In the genomic region with DNA sequence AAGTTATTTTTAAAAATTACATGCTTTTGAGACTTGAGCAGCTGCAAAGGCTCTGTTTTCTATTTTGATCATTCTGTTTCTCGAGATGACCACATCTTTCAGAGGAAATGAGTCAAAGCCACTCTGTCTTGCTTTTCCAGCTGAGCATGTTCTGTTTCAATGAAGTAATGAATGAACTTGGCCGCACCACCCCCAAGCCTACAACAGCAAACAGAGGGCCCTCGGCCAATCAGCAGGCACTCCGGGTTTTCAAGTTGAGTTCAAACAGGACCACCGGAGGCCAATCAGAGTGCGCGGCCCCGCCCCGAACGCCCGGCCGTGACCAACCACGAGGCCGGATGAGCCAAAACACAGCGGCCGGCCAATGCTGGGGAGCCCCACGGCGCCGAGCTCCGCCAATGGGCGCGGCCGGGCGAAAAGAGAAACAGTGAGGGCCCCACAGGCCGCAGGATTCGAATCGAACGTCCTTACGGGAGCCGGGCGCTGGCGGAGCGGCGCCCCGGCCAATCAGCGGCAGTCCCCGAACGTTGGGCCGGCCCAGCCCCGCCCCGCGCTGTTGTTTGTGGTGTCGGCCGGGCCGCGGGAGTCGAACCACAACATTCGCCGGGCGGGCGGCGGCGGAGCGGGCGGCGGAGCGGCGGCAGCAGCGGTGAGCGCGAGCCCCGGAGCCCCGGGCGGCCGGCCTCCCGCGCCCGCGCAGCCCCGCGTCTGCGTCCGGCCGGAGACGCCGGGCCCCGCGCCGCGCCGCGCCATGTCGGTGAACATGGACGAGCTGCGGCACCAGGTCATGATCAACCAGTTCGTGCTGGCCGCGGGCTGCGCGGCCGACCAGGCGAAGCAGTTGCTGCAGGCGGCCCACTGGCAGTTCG, we compare ENCODE assay signal across 1 cellular context.
TF ChIP-seq lines count a peak whose summit lies in the region.

A gene (plus strand): TSS at position 594 of the 869 bp plus-strand sequence. CDS start 158 bp downstream, at position 752.

TF ChIP-seq in HepG2, 621 proteins besides CTCF, POLR2A, EP300 and RAD21 (continued from another document and continues in another):
- TF ChIP-seq, protein P1, sequence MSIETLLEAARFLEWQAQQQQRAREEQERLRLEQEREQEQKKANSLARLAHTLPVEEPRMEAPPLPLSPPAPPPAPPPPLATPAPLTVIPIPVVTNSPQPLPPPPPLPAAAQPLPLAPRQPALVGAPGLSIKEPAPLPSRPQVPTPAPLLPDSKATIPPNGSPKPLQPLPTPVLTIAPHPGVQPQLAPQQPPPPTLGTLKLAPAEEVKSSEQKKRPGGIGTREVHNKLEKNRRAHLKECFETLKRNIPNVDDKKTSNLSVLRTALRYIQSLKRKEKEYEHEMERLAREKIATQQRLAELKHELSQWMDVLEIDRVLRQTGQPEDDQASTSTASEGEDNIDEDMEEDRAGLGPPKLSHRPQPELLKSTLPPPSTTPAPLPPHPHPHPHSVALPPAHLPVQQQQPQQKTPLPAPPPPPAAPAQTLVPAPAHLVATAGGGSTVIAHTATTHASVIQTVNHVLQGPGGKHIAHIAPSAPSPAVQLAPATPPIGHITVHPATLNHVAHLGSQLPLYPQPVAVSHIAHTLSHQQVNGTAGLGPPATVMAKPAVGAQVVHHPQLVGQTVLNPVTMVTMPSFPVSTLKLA (IDR thresholded peaks at IDR 0.05): peak; percentile 66; the same call in 1 of the 2 replicates
- TF ChIP-seq ZBTB38 (CRISPR knock-in tag; IDR thresholded peaks at IDR 0.05): no peak; the same call in 1 of the 2 replicates
- TF ChIP-seq DMAP1 (CRISPR knock-in tag; IDR thresholded peaks at IDR 0.05): no peak; the same call in 1 of the 2 replicates
- no peak for TF ChIP-seq GABPA (IDR thresholded peaks at IDR 0.05; ENCODE audit: low read depth, low read length)
- TF ChIP-seq GABPA (CRISPR knock-in tag; IDR thresholded peaks at IDR 0.05; ENCODE audit: low read depth): no peak
- TF ChIP-seq, protein P2, sequence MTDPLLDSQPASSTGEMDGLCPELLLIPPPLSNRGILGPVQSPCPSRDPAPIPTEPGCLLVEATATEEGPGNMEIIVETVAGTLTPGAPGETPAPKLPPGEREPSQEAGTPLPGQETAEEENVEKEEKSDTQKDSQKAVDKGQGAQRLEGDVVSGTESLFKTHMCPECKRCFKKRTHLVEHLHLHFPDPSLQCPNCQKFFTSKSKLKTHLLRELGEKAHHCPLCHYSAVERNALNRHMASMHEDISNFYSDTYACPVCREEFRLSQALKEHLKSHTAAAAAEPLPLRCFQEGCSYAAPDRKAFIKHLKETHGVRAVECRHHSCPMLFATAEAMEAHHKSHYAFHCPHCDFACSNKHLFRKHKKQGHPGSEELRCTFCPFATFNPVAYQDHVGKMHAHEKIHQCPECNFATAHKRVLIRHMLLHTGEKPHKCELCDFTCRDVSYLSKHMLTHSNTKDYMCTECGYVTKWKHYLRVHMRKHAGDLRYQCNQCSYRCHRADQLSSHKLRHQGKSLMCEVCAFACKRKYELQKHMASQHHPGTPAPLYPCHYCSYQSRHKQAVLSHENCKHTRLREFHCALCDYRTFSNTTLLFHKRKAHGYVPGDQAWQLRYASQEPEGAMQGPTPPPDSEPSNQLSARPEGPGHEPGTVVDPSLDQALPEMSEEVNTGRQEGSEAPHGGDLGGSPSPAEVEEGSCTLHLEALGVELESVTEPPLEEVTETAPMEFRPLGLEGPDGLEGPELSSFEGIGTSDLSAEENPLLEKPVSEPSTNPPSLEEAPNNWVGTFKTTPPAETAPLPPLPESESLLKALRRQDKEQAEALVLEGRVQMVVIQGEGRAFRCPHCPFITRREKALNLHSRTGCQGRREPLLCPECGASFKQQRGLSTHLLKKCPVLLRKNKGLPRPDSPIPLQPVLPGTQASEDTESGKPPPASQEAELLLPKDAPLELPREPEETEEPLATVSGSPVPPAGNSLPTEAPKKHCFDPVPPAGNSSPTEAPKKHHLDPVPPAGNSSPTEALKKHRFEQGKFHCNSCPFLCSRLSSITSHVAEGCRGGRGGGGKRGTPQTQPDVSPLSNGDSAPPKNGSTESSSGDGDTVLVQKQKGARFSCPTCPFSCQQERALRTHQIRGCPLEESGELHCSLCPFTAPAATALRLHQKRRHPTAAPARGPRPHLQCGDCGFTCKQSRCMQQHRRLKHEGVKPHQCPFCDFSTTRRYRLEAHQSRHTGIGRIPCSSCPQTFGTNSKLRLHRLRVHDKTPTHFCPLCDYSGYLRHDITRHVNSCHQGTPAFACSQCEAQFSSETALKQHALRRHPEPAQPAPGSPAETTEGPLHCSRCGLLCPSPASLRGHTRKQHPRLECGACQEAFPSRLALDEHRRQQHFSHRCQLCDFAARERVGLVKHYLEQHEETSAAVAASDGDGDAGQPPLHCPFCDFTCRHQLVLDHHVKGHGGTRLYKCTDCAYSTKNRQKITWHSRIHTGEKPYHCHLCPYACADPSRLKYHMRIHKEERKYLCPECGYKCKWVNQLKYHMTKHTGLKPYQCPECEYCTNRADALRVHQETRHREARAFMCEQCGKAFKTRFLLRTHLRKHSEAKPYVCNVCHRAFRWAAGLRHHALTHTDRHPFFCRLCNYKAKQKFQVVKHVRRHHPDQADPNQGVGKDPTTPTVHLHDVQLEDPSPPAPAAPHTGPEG (CRISPR knock-in tag; IDR thresholded peaks at IDR 0.05): peak; percentile 24; the same call in 1 of the 2 replicates
- peak; percentile 92 for TF ChIP-seq ZNF724P (CRISPR knock-in tag; IDR thresholded peaks at IDR 0.05; ENCODE audit: borderline replicate concordance)
- no peak for TF ChIP-seq TOPORS (CRISPR knock-in tag; IDR thresholded peaks at IDR 0.05)
- no peak for TF ChIP-seq ZNF3 (CRISPR knock-in tag; IDR thresholded peaks at IDR 0.05)
- TF ChIP-seq, protein P3, sequence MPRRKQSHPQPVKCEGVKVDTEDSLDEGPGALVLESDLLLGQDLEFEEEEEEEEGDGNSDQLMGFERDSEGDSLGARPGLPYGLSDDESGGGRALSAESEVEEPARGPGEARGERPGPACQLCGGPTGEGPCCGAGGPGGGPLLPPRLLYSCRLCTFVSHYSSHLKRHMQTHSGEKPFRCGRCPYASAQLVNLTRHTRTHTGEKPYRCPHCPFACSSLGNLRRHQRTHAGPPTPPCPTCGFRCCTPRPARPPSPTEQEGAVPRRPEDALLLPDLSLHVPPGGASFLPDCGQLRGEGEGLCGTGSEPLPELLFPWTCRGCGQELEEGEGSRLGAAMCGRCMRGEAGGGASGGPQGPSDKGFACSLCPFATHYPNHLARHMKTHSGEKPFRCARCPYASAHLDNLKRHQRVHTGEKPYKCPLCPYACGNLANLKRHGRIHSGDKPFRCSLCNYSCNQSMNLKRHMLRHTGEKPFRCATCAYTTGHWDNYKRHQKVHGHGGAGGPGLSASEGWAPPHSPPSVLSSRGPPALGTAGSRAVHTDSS (CRISPR knock-in tag; conservative IDR thresholded peaks at IDR 0.05): no peak
- no peak for TF ChIP-seq ZNF234 (CRISPR knock-in tag; conservative IDR thresholded peaks at IDR 0.05)
- TF ChIP-seq HDAC6 (IDR thresholded peaks at IDR 0.05; ENCODE audit: low read depth, low read length): no peak
- no peak for TF ChIP-seq CAMTA2 (CRISPR knock-in tag; IDR thresholded peaks at IDR 0.05; ENCODE audit: borderline replicate concordance)
- peak; percentile 57 for TF ChIP-seq RBM39 (IDR thresholded peaks at IDR 0.05; ENCODE audit: low read depth, low read length, poor library complexity, severe bottlenecking)
- TF ChIP-seq, protein P4, sequence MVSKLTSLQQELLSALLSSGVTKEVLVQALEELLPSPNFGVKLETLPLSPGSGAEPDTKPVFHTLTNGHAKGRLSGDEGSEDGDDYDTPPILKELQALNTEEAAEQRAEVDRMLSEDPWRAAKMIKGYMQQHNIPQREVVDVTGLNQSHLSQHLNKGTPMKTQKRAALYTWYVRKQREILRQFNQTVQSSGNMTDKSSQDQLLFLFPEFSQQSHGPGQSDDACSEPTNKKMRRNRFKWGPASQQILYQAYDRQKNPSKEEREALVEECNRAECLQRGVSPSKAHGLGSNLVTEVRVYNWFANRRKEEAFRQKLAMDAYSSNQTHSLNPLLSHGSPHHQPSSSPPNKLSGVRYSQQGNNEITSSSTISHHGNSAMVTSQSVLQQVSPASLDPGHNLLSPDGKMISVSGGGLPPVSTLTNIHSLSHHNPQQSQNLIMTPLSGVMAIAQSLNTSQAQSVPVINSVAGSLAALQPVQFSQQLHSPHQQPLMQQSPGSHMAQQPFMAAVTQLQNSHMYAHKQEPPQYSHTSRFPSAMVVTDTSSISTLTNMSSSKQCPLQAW (CRISPR knock-in tag; IDR thresholded peaks at IDR 0.05): 0 out of 2 replicates have a peak, but pooled peaks have one; percentile 66
- no peak for TF ChIP-seq FIP1L1 (IDR thresholded peaks at IDR 0.05; ENCODE audit: borderline replicate concordance, insufficient read depth, low read depth, low read length)
- TF ChIP-seq TMF1 (CRISPR knock-in tag; IDR thresholded peaks at IDR 0.05; ENCODE audit: low read depth): peak; percentile 59; the same call in 1 of the 2 replicates
- TF ChIP-seq ZNF549 (CRISPR knock-in tag; IDR thresholded peaks at IDR 0.05): no peak
- no peak for TF ChIP-seq ZNF33A (CRISPR knock-in tag; IDR thresholded peaks at IDR 0.05; ENCODE audit: borderline replicate concordance)
- TF ChIP-seq, protein P5, sequence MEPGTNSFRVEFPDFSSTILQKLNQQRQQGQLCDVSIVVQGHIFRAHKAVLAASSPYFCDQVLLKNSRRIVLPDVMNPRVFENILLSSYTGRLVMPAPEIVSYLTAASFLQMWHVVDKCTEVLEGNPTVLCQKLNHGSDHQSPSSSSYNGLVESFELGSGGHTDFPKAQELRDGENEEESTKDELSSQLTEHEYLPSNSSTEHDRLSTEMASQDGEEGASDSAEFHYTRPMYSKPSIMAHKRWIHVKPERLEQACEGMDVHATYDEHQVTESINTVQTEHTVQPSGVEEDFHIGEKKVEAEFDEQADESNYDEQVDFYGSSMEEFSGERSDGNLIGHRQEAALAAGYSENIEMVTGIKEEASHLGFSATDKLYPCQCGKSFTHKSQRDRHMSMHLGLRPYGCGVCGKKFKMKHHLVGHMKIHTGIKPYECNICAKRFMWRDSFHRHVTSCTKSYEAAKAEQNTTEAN (CRISPR knock-in tag; conservative IDR thresholded peaks at IDR 0.05): peak; percentile 68
- no peak for TF ChIP-seq NCOA5 (CRISPR knock-in tag; IDR thresholded peaks at IDR 0.05)
- TF ChIP-seq DNMT3B (CRISPR knock-in tag; conservative IDR thresholded peaks at IDR 0.05): no peak
- no peak for TF ChIP-seq BRCA1 (CRISPR knock-in tag; IDR thresholded peaks at IDR 0.05)
- no peak for TF ChIP-seq ZNF331 (CRISPR knock-in tag; IDR thresholded peaks at IDR 0.05)
- peak; percentile 20; the same call in 1 of the 2 replicates for TF ChIP-seq ELF3 (CRISPR knock-in tag; IDR thresholded peaks at IDR 0.05)
- TF ChIP-seq, protein P6, sequence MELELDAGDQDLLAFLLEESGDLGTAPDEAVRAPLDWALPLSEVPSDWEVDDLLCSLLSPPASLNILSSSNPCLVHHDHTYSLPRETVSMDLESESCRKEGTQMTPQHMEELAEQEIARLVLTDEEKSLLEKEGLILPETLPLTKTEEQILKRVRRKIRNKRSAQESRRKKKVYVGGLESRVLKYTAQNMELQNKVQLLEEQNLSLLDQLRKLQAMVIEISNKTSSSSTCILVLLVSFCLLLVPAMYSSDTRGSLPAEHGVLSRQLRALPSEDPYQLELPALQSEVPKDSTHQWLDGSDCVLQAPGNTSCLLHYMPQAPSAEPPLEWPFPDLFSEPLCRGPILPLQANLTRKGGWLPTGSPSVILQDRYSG (CRISPR knock-in tag; IDR thresholded peaks at IDR 0.05): 0 out of 2 replicates have a peak, but pooled peaks have one; percentile 28
- TF ChIP-seq CBX1 (IDR thresholded peaks at IDR 0.05; ENCODE audit: low read depth): no peak
- TF ChIP-seq ZNF10 (CRISPR knock-in tag; IDR thresholded peaks at IDR 0.05; ENCODE audit: borderline replicate concordance, low read depth): no peak
- no peak for TF ChIP-seq RNF2 (conservative IDR thresholded peaks at IDR 0.05; ENCODE audit: low read depth)
- TF ChIP-seq, protein P7, sequence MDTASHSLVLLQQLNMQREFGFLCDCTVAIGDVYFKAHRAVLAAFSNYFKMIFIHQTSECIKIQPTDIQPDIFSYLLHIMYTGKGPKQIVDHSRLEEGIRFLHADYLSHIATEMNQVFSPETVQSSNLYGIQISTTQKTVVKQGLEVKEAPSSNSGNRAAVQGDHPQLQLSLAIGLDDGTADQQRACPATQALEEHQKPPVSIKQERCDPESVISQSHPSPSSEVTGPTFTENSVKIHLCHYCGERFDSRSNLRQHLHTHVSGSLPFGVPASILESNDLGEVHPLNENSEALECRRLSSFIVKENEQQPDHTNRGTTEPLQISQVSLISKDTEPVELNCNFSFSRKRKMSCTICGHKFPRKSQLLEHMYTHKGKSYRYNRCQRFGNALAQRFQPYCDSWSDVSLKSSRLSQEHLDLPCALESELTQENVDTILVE (CRISPR knock-in tag; IDR thresholded peaks at IDR 0.05): no peak
- no peak for TF ChIP-seq GLI4 (CRISPR knock-in tag; IDR thresholded peaks at IDR 0.05; ENCODE audit: borderline replicate concordance)
- TF ChIP-seq, protein P8, sequence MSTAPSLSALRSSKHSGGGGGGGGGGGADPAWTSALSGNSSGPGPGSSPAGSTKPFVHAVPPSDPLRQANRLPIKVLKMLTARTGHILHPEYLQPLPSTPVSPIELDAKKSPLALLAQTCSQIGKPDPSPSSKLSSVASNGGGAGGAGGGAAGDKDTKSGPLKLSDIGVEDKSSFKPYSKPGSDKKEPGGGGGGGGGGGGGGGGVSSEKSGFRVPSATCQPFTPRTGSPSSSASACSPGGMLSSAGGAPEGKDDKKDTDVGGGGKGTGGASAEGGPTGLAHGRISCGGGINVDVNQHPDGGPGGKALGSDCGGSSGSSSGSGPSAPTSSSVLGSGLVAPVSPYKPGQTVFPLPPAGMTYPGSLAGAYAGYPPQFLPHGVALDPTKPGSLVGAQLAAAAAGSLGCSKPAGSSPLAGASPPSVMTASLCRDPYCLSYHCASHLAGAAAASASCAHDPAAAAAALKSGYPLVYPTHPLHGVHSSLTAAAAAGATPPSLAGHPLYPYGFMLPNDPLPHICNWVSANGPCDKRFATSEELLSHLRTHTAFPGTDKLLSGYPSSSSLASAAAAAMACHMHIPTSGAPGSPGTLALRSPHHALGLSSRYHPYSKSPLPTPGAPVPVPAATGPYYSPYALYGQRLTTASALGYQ (CRISPR knock-in tag; IDR thresholded peaks at IDR 0.05): peak; percentile 45; the same call in 1 of the 2 replicates
- no peak for TF ChIP-seq ZNF563 (CRISPR knock-in tag; IDR thresholded peaks at IDR 0.05)
- TF ChIP-seq GFI1 (CRISPR knock-in tag; IDR thresholded peaks at IDR 0.05; ENCODE audit: borderline replicate concordance): no peak
- TF ChIP-seq, protein P9, sequence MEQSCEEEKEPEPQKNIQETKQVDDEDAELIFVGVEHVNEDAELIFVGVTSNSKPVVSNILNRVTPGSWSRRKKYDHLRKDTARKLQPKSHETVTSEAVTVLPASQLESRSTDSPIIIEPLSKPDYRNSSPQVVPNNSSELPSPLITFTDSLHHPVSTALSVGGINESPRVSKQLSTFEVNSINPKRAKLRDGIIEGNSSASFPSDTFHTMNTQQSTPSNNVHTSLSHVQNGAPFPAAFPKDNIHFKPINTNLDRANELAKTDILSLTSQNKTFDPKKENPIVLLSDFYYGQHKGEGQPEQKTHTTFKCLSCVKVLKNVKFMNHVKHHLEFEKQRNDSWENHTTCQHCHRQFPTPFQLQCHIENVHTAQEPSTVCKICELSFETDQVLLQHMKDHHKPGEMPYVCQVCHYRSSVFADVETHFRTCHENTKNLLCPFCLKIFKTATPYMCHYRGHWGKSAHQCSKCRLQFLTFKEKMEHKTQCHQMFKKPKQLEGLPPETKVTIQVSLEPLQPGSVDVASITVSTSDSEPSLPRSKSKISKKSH (CRISPR knock-in tag; IDR thresholded peaks at IDR 0.05; ENCODE audit: borderline replicate concordance): no peak
- TF ChIP-seq CENPX (CRISPR knock-in tag; IDR thresholded peaks at IDR 0.05): no peak
- peak; percentile 67 for TF ChIP-seq MED1 (CRISPR knock-in tag; IDR thresholded peaks at IDR 0.05)
- TF ChIP-seq, protein P10, sequence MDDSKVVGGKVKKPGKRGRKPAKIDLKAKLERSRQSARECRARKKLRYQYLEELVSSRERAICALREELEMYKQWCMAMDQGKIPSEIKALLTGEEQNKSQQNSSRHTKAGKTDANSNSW (CRISPR knock-in tag; IDR thresholded peaks at IDR 0.05; ENCODE audit: borderline replicate concordance): no peak
- TF ChIP-seq HMG20A (CRISPR knock-in tag; IDR thresholded peaks at IDR 0.05; ENCODE audit: borderline replicate concordance): no peak
- peak; percentile 99 for TF ChIP-seq ATF7-NPFF (CRISPR knock-in tag; IDR thresholded peaks at IDR 0.05; ENCODE audit: low read depth)
